In the genomic region with DNA sequence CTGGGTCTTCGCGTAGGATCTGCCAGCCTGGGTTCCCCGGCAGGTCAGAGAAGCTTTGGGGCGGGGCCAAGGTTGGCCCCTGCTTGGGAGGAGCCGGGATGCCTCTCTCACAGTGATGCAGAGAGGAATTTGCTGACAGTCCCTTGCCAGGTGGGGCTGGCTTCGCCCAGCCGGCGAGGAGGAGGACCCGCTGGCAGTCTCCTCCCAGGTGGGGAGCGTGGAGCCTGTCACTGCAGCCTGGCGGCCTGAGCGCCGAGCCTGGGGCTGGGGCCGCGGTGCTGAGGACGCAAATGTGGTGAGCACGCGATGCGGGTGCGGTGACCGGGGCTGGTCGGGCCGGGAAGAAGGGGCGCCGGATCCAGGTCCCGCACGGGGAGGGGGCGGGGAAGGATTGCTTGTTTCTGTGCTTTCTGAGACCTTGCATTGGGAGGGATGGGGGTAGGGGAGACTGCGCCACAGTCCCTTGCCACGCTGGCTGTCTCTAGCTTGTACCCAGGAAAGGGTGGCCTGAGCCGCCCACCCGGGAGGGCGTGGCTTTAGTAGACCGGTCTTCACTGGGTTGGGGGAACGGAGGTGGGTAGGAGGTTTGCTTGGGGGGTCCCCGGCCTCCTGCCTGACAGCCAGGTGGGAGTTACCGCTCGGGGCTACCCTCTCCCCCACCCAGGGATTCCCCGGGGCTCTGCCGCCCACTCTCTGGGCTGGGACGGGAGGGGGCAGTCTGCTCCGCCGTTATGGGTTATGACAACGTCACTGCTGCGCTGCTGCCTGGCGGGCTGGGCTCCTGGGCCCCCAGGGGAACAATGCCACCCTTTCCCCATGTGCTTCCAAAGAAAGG, we compare ENCODE assay signal across 8 cellular contexts. TPM values are rescaled to one million over a fixed set of nuclear protein-coding genes. Genes with fewer than 3 reads are reported as not detected.
DNase-seq lines count a peak whose midpoint lies in the region; ATAC-seq and FAIRE-seq lines count a peak whose summit lies in the region.

A gene with protein sequence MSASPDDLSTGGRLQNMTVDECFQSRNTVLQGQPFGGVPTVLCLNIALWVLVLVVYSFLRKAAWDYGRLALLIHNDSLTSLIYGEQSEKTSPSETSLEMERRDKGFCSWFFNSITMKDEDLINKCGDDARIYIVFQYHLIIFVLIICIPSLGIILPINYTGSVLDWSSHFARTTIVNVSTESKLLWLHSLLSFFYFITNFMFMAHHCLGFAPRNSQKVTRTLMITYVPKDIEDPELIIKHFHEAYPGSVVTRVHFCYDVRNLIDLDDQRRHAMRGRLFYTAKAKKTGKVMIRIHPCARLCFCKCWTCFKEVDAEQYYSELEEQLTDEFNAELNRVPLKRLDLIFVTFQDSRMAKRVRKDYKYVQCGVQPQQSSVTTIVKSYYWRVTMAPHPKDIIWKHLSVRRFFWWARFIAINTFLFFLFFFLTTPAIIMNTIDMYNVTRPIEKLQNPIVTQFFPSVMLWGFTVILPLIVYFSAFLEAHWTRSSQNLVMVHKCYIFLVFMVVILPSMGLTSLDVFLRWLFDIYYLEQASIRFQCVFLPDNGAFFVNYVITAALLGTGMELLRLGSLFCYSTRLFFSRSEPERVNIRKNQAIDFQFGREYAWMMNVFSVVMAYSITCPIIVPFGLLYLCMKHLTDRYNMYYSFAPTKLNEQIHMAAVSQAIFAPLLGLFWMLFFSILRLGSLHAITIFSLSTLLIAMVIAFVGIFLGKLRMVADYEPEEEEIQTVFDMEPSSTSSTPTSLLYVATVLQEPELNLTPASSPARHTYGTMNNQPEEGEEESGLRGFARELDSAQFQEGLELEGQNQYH (plus strand): TSS at position 196 of the 835 bp plus-strand sequence. CDS start 37,016 bp downstream, outside the sequence.

- no peaks in the 10 kb centered on the region for H3K36me3 Mint-ChIP-seq in stimulated activated naive B cell treated with anti-CD40 and anti-IgM and Interleukin-4, amounts not matched to agents 10 μg/mL and 1 μg/mL and 100 μg/mL, for 72 hours

- DNase-seq in NCI-H446 treated with DMSO at 0.1 percent for 48 hours (lab: John Stamatoyannopoulos, UW): peak; percentile 91
- DNase-seq in activated CD4-positive, alpha-beta T cell treated with anti-CD3 and anti-CD28 coated beads, Interleukin-2, amount 50 U/mL, for 4 hours: peak; percentile 32 to 36
- DNase-seq in ecto neural progenitor cell (ENCODE audit: low spot score): peak; percentile 94
- peak; percentile 85 for DNase-seq in stimulated activated naive B cell treated with anti-CD40 and anti-IgM and Interleukin-4, amounts not matched to agents 10 μg/mL and 1 μg/mL and 100 μg/mL, for 72 hours

- no peaks in the 10 kb centered on the region for H3K9me3 ChIP-seq in mononuclear cell (ENCODE audit: low read depth, low read length)

- H3K9me3 Mint-ChIP-seq in stimulated activated naive B cell treated with anti-CD40 and anti-IgM and Interleukin-4, amounts not matched to agents 10 μg/mL and 1 μg/mL and 100 μg/mL, for 72 hours: no peaks in the 10 kb centered on the region

- H3K4me3 Mint-ChIP-seq in stimulated activated naive B cell treated with anti-CD40 and anti-IgM and Interleukin-4, amounts not matched to agents 10 μg/mL and 1 μg/mL and 100 μg/mL, for 72 hours: peak within 1 kb of the TSS; percentile 82 to 88

- H3K4me1 ChIP-seq in mononuclear cell (ENCODE audit: insufficient read depth, low read length): peaks cover 6% of the 10 kb centered on the region

- ATAC-seq in HG03135 (IDR thresholded peaks at IDR 0.05; ENCODE audit: unreplicated experiment) (peak; percentile 54), HG02623 (IDR thresholded peaks at IDR 0.05; ENCODE audit: unreplicated experiment) (no peak)
- ATAC-seq in stimulated activated naive B cell treated with anti-CD40 and anti-IgM and Interleukin-4, amounts not matched to agents 10 μg/mL and 1 μg/mL and 100 μg/mL, for 72 hours (replicated peaks): peak; percentile 92 to 95

- H3K27me3 Mint-ChIP-seq in stimulated activated naive B cell treated with anti-CD40 and anti-IgM and Interleukin-4, amounts not matched to agents 10 μg/mL and 1 μg/mL and 100 μg/mL, for 72 hours: peaks cover 22 to 27% of the 10 kb centered on the region in 2 donors

- peak; percentile 97 for FAIRE-seq in G401.6 (lab: Jason Lieb, UNC)

- H3K27me3 ChIP-seq in mononuclear cell (ENCODE audit: insufficient read depth, low read length): peaks cover 9% of the 10 kb centered on the region

- H3K4me3 ChIP-seq in mononuclear cell (ENCODE audit: low read length): peak within 1 kb of the TSS; percentile 32

- peaks cover 13 to 34% of the 10 kb centered on the region in 2 donors for H3K4me1 Mint-ChIP-seq in stimulated activated naive B cell treated with anti-CD40 and anti-IgM and Interleukin-4, amounts not matched to agents 10 μg/mL and 1 μg/mL and 100 μg/mL, for 72 hours

- H3K27ac Mint-ChIP-seq in stimulated activated naive B cell treated with anti-CD40 and anti-IgM and Interleukin-4, amounts not matched to agents 10 μg/mL and 1 μg/mL and 100 μg/mL, for 72 hours: peak within 1 kb of the TSS; percentile 80

RNA-seq across cellular contexts. Expression of the gene that starts here (rescaled TPM):
- 1.4 TPM for total RNA-seq in mononuclear cell

Comparison
In these comparisons a context has a peak if more than half of its experiments do, and no peak if none do; other contexts are left out.
1. DNase-seq: peak in every context shown above with its lines; median percentile 94 in ecto neural progenitor cell; 91 in NCI-H446 treated with DMSO at 0.1 percent for 48 hours; 85 in stimulated activated naive B cell treated with anti-CD40 and anti-IgM and Interleukin-4, amounts not matched to agents 10 μg/mL and 1 μg/mL and 100 μg/mL, for 72 hours; 34 in activated CD4-positive, alpha-beta T cell treated with anti-CD3 and anti-CD28 coated beads, Interleukin-2, amount 50 U/mL, for 4 hours.